ENCODE assay signal across 15 cellular contexts in the genomic region with DNA sequence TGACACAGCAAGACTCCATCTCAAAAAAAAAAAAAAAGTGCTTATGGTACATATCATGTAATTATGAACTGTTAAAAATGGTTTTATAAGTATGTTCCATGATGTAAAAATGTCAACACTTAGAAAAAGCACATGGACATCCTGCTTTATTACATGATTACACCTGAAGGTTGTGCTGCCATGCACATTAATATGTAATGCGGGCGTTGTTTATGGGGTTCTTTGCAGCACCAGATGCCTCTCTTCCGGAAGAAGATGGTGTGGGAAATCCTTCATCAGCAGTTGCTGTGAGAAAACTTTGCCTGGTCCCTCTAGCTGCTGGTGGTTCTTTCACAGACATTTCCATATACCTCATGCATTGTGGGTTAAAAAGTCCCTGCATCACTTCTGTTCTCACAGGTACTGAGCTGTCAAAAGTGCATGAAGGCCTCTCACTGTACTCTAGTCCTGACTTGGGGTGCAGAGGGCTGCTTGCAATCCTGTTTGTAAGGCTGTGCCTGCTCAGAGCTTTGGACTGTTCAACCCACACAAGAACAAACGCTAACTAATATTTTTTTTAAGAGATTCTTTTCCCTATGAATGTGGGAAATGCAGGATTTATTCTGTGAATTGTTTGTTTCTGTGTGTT. TPM values are rescaled to one million over a fixed set of nuclear protein-coding genes. Genes with fewer than 3 reads are reported as not detected.
A peak's percentile ranks its signal among the peaks of the same experiment; 100 is the strongest.
DNase-seq lines count a peak whose midpoint lies in the region; ATAC-seq and TF ChIP-seq lines count a peak whose summit lies in the region.
"Had no signal": no experiment of that assay in that cellular context is flagged by ENCODE, and none has a peak within 500 bp of the region (broad histone marks: within the 10 kb centered on the region; RNA-seq: fewer than 3 reads in every experiment).

No MANE protein-coding gene starts in this region.

- peak overlapping the region; percentile 38 for H3K4ac ChIP-seq in IMR-90 (ENCODE audit: low read depth, low read length)

- ATAC-seq in IMR-90 (ENCODE audit: low read depth) = peak; percentile 30

- TF ChIP-seq POLR2A in IMR-90 (IDR thresholded peaks at IDR 0.05; ENCODE audit: low read depth, low read length) = no peak

- peak overlapping the region; percentile 30; the same call in 1 of the 2 replicates for H3K27ac ChIP-seq in BLaER1
- peak overlapping the region; percentile 20; the same call in 1 of the 2 replicates for H3K27ac ChIP-seq in IMR-90 (ENCODE audit: insufficient read depth, low read length)

- H2BK20ac ChIP-seq in IMR-90 (ENCODE audit: low read depth, low read length) = no peak overlapping the region

- 89% methylated on average over 3 of the region's 4 CpGs; no CpG with 5 or more reads in 1 of the 2 experiments for WGBS in IMR-90 (ENCODE audit: extremely low coverage in 2 of 2, insufficient read length in 1 of 2), 2 experiments

- TF ChIP-seq CTCF in IMR-90 (conservative IDR thresholded peaks at IDR 0.05; ENCODE audit: low read depth, low read length) (no peak), choroid plexus epithelial cell (conservative IDR thresholded peaks at IDR 0.05; ENCODE audit: low read depth, low read length) (no peak), neural crest cell (conservative IDR thresholded peaks at IDR 0.05) (no peak)

- no peak overlapping the region for H2BK15ac ChIP-seq in IMR-90 (ENCODE audit: low read depth, low read length)

- DNase-seq in IMR-90 = peak; percentile 27
- DNase-seq in choroid plexus epithelial cell (ENCODE audit: low read depth) = peak; percentile 35
- no peak for DNase-seq in neural crest cell (ENCODE audit: low read depth, low spot score)
- no peak for DNase-seq in activated effector memory CD4-positive, alpha-beta T cell treated with anti-CD3 and anti-CD28 coated beads, Interleukin-2, amount 50 U/mL, for 16 hours
- no peak for DNase-seq in immature natural killer cell
- DNase-seq in COLO829 (ENCODE audit: low spot score) = no peak
- DNase-seq in HEK293T (ENCODE audit: extremely low spot score) = no peak
- DNase-seq: activated CD4-positive, alpha-beta memory T cell treated with anti-CD3 and anti-CD28 coated beads for 36 hours; CD4-positive, alpha-beta memory T cell; H7; NCI-H187 treated with DMSO at 0.1 percent for 48 hours had no signal

- no peak overlapping the region for H2BK5ac ChIP-seq in IMR-90 (ENCODE audit: low read depth, low read length, poor library complexity, severe bottlenecking)

- H3K9me1 ChIP-seq in IMR-90 (ENCODE audit: insufficient read depth, low read length) = no peaks in the 10 kb centered on the region

- in situ Hi-C loops in IMR-90 (cut with MboI; ENCODE audit: low sequenced_read_pairs) = no loop called here

- H3K9ac ChIP-seq in BLaER1 (no peak overlapping the region), IMR-90 (ENCODE audit: low read depth, low read length) (no peak overlapping the region)

- H2AK5ac ChIP-seq in IMR-90 (ENCODE audit: low read depth, low read length) = no peak overlapping the region

- no peaks in the 10 kb centered on the region for H3K4me1 Mint-ChIP-seq in neural crest cell
- H3K4me1 Mint-ChIP-seq in immature natural killer cell = no peaks in the 10 kb centered on the region
- H3K4me1 Mint-ChIP-seq: IgD-negative memory B cell had no signal

- H3K4me1 ChIP-seq in BLaER1 (peaks cover 16% of the 10 kb centered on the region), IMR-90 (ENCODE audit: control insufficient read depth, insufficient read depth, low read length) (peaks cover 7% of the 10 kb centered on the region)

- H3K27me3 Mint-ChIP-seq in neural crest cell (ENCODE audit: low read depth) (no peaks in the 10 kb centered on the region), immature natural killer cell (ENCODE audit: low read depth in 3 of 3) (peaks cover 1 to 4% (median 2%) of the 10 kb centered on the region in 3 donors)
- H3K27me3 Mint-ChIP-seq: activated CD4-positive, alpha-beta memory T cell treated with anti-CD3 and anti-CD28 coated beads for 36 hours; activated naive CD4-positive, alpha-beta T cell treated with anti-CD3 and anti-CD28 coated beads, Interleukin-2, amount 50 U/mL, for 24 hours; CD4-positive, alpha-beta memory T cell; IgD-negative memory B cell had no signal

- no peaks in the 10 kb centered on the region for H3K27me3 ChIP-seq in BLaER1
- no peaks in the 10 kb centered on the region for H3K27me3 ChIP-seq in IMR-90 (ENCODE audit: control insufficient read depth, insufficient read depth, low read length)

- no peak overlapping the region for H3K56ac ChIP-seq in IMR-90 (ENCODE audit: extremely low read depth, insufficient read depth, low read length)

- H3K27ac Mint-ChIP-seq in neural crest cell (ENCODE audit: unreplicated experiment) (peak overlapping the region; percentile 71), immature natural killer cell (peak overlapping the region in 1 of 6 donors; percentile 40)
- H3K27ac Mint-ChIP-seq: activated CD4-positive, alpha-beta memory T cell treated with anti-CD3 and anti-CD28 coated beads for 36 hours; activated naive CD4-positive, alpha-beta T cell treated with anti-CD3 and anti-CD28 coated beads, Interleukin-2, amount 50 U/mL, for 24 hours; IgD-negative memory B cell had no signal

- intact Hi-C loops in IMR-90 (cut with micrococcal nuclease) = no loop called here

- H2AFZ ChIP-seq in IMR-90 (replicated peaks; ENCODE audit: low read length, poor library complexity) = no peak overlapping the region

- BruUV-seq in IMR-90 (replicated peaks; lab: Mats Ljungman, UMichigan) = no TSS peak

- POLR2A ChIA-PET in IMR-90 (lab: Charles Lee; ENCODE audit: unreplicated experiment) = no interaction called here
- POLR2A ChIA-PET in HEK293T (lab: Yijun Ruan, JAX) = no interaction called here

- no peak overlapping the region for H3K18ac ChIP-seq in IMR-90 (ENCODE audit: low read depth, low read length)

- no peak overlapping the region for H4K91ac ChIP-seq in IMR-90 (ENCODE audit: insufficient read depth, low read depth, low read length)

- H3K79me1 ChIP-seq in IMR-90 (ENCODE audit: low read depth in 1 of 2, low read length in 2 of 2) = no peaks in the 10 kb centered on the region; a peak in 1 of 4 replicates

- H3K36me3 Mint-ChIP-seq in neural crest cell (ENCODE audit: low read depth) (peaks cover 2% of the 10 kb centered on the region), immature natural killer cell (peaks cover 0 to 33% (median 3%) of the 10 kb centered on the region in 3 donors)

- H3K36me3 ChIP-seq in BLaER1 (peaks cover 59% of the 10 kb centered on the region), IMR-90 (ENCODE audit: control insufficient read depth, insufficient read depth, low read length) (peaks cover 9% of the 10 kb centered on the region)

- dilution Hi-C loops in IMR-90 (cut with HindIII; ENCODE audit: low sequenced_read_pairs, unreplicated experiment) = no loop called here

- TF ChIP-seq RAD21 in IMR-90 (IDR thresholded peaks at IDR 0.05; ENCODE audit: low read length) = no peak

- no peak overlapping the region for H3K4me3 ChIP-seq in BLaER1
- H3K4me3 ChIP-seq in IMR-90 (ENCODE audit: insufficient read depth, low read depth, low read length) = no peak overlapping the region
- H3K4me3 ChIP-seq in choroid plexus epithelial cell (ENCODE audit: low read depth, low read length) = no peak overlapping the region
- H3K4me3 ChIP-seq: skin epidermis had no signal

- no peaks in the 10 kb centered on the region for H3K9me3 Mint-ChIP-seq in neural crest cell
- H3K9me3 Mint-ChIP-seq in immature natural killer cell = no peaks in the 10 kb centered on the region
- H3K9me3 Mint-ChIP-seq: activated CD4-positive, alpha-beta memory T cell treated with anti-CD3 and anti-CD28 coated beads for 36 hours; activated naive CD4-positive, alpha-beta T cell treated with anti-CD3 and anti-CD28 coated beads, Interleukin-2, amount 50 U/mL, for 24 hours; CD4-positive, alpha-beta memory T cell; IgD-negative memory B cell had no signal

- CTCF ChIA-PET in IMR-90 (lab: Yijun Ruan, JAX) = interaction anchor here (0.7 to 1.5 kb wide), 3 partner anchors 24 to 314 kb away, joined by 3 read pairs; no protein-coding TSS in a partner anchor
- CTCF ChIA-PET in HEK293T (lab: Yijun Ruan, JAX) = no interaction called here

- H3K4me2 ChIP-seq in BLaER1 = no peak overlapping the region
- H3K4me2 ChIP-seq in IMR-90 (ENCODE audit: low read depth, low read length) = no peak overlapping the region

- H3K4me3 Mint-ChIP-seq in neural crest cell (peak overlapping the region; percentile 54), immature natural killer cell (no peak overlapping the region)
- H3K4me3 Mint-ChIP-seq: activated CD4-positive, alpha-beta memory T cell treated with anti-CD3 and anti-CD28 coated beads for 36 hours; activated naive CD4-positive, alpha-beta T cell treated with anti-CD3 and anti-CD28 coated beads, Interleukin-2, amount 50 U/mL, for 24 hours; CD4-positive, alpha-beta memory T cell had no signal

- H4K8ac ChIP-seq in IMR-90 (ENCODE audit: low read depth in 2 of 2, low read length in 2 of 2) = no peak overlapping the region

- H3K14ac ChIP-seq in IMR-90 (replicated peaks; ENCODE audit: low read depth, low read length) = no peak overlapping the region

- H4K20me1 ChIP-seq in BLaER1 (no peaks in the 10 kb centered on the region), IMR-90 (ENCODE audit: insufficient read depth, low read length) (no peaks in the 10 kb centered on the region)

- H2BK120ac ChIP-seq in IMR-90 (ENCODE audit: low read depth, low read length) = no peak overlapping the region

- no peak overlapping the region for H2AK9ac ChIP-seq in IMR-90 (replicated peaks; ENCODE audit: low read depth, low read length, poor library complexity)

- H3K23ac ChIP-seq in IMR-90 (ENCODE audit: low read depth, low read length) = 0 out of 2 replicates have a peak overlapping the region, but pooled peaks have one; percentile 60

- H4K5ac ChIP-seq in IMR-90 (ENCODE audit: low read depth, low read length) = no peak overlapping the region

- H3K9me3 ChIP-seq in BLaER1 (no peaks in the 10 kb centered on the region), IMR-90 (ENCODE audit: control insufficient read depth, insufficient read depth, low read length) (no peaks in the 10 kb centered on the region)

TF ChIP-seq in IMR-90, 13 proteins besides CTCF, POLR2A, EP300 and RAD21:
- no peak for TF ChIP-seq RFX5 (IDR thresholded peaks at IDR 0.05; ENCODE audit: low read depth, low read length)
- TF ChIP-seq RCOR1 (IDR thresholded peaks at IDR 0.05; ENCODE audit: insufficient replicate concordance, low read length) = no peak
- TF ChIP-seq SMC3 (IDR thresholded peaks at IDR 0.05; ENCODE audit: low read depth, low read length) = no peak
- no peak for TF ChIP-seq FOS (IDR thresholded peaks at IDR 0.05; ENCODE audit: low read depth, low read length)

TF ChIP-seq in HEK293T, 16 proteins besides CTCF, POLR2A, EP300 and RAD21:
- no peak for TF ChIP-seq LEF1 (IDR thresholded peaks at IDR 0.05; ENCODE audit: borderline replicate concordance)
- TF ChIP-seq FOXM1 (IDR thresholded peaks at IDR 0.05; ENCODE audit: borderline replicate concordance) = no peak

RNA-seq across cellular contexts. Expression of gene SENP2, which starts 43.6 kb away (rescaled TPM):
- total RNA-seq in IMR-90 (2012; rRNA removed) = 15.2 and 31.1 TPM in 2 replicates
- 7.5 and 9.4 TPM in 2 replicates for polyA plus RNA-seq in IMR-90 (2012; rRNA removed)
- polyA plus RNA-seq in IMR-90 (2012; cell fraction: cytosol; rRNA removed) = 1.9 and 5.4 TPM in 2 replicates
- polyA plus RNA-seq in IMR-90 (2012; cell fraction: nucleus; rRNA removed; ENCODE audit: low replicate concordance) = 3.3 and 5.5 TPM in 2 replicates
- total RNA-seq in neural crest cell = 46.7 and 55.6 TPM in 2 replicates
- polyA plus RNA-seq in immature natural killer cell = 10 to 100 TPM; 11.8 to 15.0 (median 13.1) TPM

Comparison
In these comparisons a context has a peak if more than half of its experiments do, and no peak if none do; other contexts are left out.
1. DNase-seq: peak in IMR-90 (single experiment) and choroid plexus epithelial cell (single experiment); none in neural crest cell (single experiment), activated effector memory CD4-positive, alpha-beta T cell treated with anti-CD3 and anti-CD28 coated beads, Interleukin-2, amount 50 U/mL, for 16 hours (single experiment), immature natural killer cell (0 of 3), COLO829 (single experiment) and HEK293T (single experiment).